21 cellular contexts compared by ENCODE assay signal in the genomic region with DNA sequence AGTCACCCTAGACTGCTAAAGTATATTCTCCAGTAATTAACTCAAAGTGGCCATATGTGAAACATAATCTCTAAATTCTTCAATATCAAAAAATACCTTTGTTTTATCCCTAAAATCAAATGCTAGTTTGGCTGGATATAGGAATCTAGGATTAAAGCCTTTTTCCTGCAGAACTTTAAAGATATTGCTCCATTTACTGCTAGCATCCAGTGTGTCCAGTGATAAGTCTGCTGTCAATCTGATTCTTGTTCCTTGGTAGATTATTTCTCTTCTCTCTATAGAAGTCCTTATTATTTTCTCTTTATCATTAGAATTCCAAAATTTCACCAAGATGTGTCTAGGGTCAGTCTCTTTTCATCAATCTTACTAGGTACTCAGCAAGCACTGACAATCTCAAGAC.
DNase-seq lines count a peak whose midpoint lies in the region; ATAC-seq, FAIRE-seq and TF ChIP-seq lines count a peak whose summit lies in the region.
"Had no signal": no experiment of that assay in that cellular context is flagged by ENCODE, and none has a peak within 500 bp of the region (broad histone marks: within the 10 kb centered on the region; RNA-seq: fewer than 3 reads in every experiment).

No MANE protein-coding gene starts in this region.

- H4K20me1 ChIP-seq in GM12878 (ENCODE audit: control insufficient read depth, insufficient read depth) = no peaks in the 10 kb centered on the region

- ATAC-seq in GM12878 = no peak
- ATAC-seq in HG02884 (IDR thresholded peaks at IDR 0.05; ENCODE audit: unreplicated experiment) = no peak
- ATAC-seq: T-cell had no signal

- no peaks in the 10 kb centered on the region for H3K36me3 ChIP-seq in GM12878 (ENCODE audit: control insufficient read depth in 2 of 2, insufficient read depth in 2 of 2, low read length in 1 of 2)

- BruUV-seq in GM12878 (replicated peaks; lab: Mats Ljungman, UMichigan) = no TSS peak

- H3K9me3 Mint-ChIP-seq in endothelial cell (ENCODE audit: unreplicated experiment) = peaks cover 6% of the 10 kb centered on the region

- no peaks in the 10 kb centered on the region for H3K27me3 ChIP-seq in GM12878 (replicated peaks in 1 of 2; ENCODE audit: control insufficient read depth in 2 of 2, insufficient read depth in 2 of 2, low read length in 1 of 2)

- POLR2A ChIA-PET in GM12878 (lab: Charles Lee) = no interaction called here

- no peak overlapping the region for H3K4me3 Mint-ChIP-seq in endothelial cell (ENCODE audit: unreplicated experiment)
- H3K4me3 Mint-ChIP-seq: T-cell had no signal

- TF ChIP-seq EP300 in GM12878 (IDR thresholded peaks at IDR 0.05; ENCODE audit: borderline replicate concordance in 1 of 2, control insufficient read depth in 1 of 2, low read depth in 2 of 2, low read length in 2 of 2) = no peak

- H3K27ac Mint-ChIP-seq in endothelial cell (ENCODE audit: unreplicated experiment) = no peak overlapping the region
- H3K27ac Mint-ChIP-seq: T-cell had no signal

- no peak overlapping the region for H3K27ac ChIP-seq in GM12878 (ENCODE audit: control insufficient read depth, insufficient read depth)
- H3K27ac ChIP-seq: C4-2B, KMS-11 had no signal

- H3K9ac ChIP-seq in GM12878 (ENCODE audit: control insufficient read depth, insufficient read depth, low read length) = no peak overlapping the region
- H3K9ac ChIP-seq: KMS-11, SK-N-SH had no signal

- H3K36me3 Mint-ChIP-seq in endothelial cell (ENCODE audit: low read depth, unreplicated experiment) = no peaks in the 10 kb centered on the region
- H3K36me3 Mint-ChIP-seq: T-cell had no signal

- H2AFZ ChIP-seq in GM12878 (ENCODE audit: control insufficient read depth, low read depth, low read length) = no peak overlapping the region

- no peaks in the 10 kb centered on the region for H3K4me1 Mint-ChIP-seq in endothelial cell (ENCODE audit: unreplicated experiment)
- H3K4me1 Mint-ChIP-seq: T-cell had no signal

- RAD21 ChIA-PET in GM12878 (lab: Charles Lee; ENCODE audit: unreplicated experiment) = no interaction called here

- FAIRE-seq in GM12878 (lab: Jason Lieb, UNC) = no peak
- FAIRE-seq: GM12891, H1, RCC 7860 had no signal

- CTCF ChIA-PET in GM12878 (lab: Yijun Ruan, JAX) = no interaction called here

- H3K4me3 ChIP-seq in GM12878 = no peak overlapping the region

- no peak overlapping the region for H3K4me2 ChIP-seq in GM12878 (ENCODE audit: control insufficient read depth, insufficient read depth)
- H3K4me2 ChIP-seq: KMS-11, SK-N-SH had no signal

- TF ChIP-seq POLR2A in GM12878 (IDR thresholded peaks at IDR 0.05; ENCODE audit: low read depth, low read length) = no peak

- no peaks in the 10 kb centered on the region for H3K9me3 ChIP-seq in GM12878 (replicated peaks; ENCODE audit: control insufficient read depth, insufficient read depth, low read length)

- in situ Hi-C loops in GM12878 (cut with MboI) = no loop called here

- no peak for TF ChIP-seq CTCF in GM12878 (IDR thresholded peaks at IDR 0.05 in 2 of 3, conservative IDR thresholded peaks at IDR 0.05 in 1 of 3; ENCODE audit: control insufficient read depth in 2 of 3, extremely low read depth in 1 of 3, insufficient read depth in 1 of 3, low read depth in 3 of 3, low read length in 3 of 3)
- no peak for TF ChIP-seq CTCF in endothelial cell (IDR thresholded peaks at IDR 0.05; ENCODE audit: unreplicated experiment)

- intact Hi-C loops in GM12878 (cut with micrococcal nuclease; ENCODE audit: unreplicated experiment) = no loop called here

- no peaks in the 10 kb centered on the region for H3K79me2 ChIP-seq in GM12878 (ENCODE audit: control insufficient read depth, insufficient read depth, low read length)

- TF ChIP-seq RAD21 in GM12878 (IDR thresholded peaks at IDR 0.05; ENCODE audit: insufficient read depth, low read depth, low read length) = no peak

- no peaks in the 10 kb centered on the region for H3K4me1 ChIP-seq in GM12878 (ENCODE audit: control insufficient read depth, insufficient read depth, low read length)

- H3K27me3 Mint-ChIP-seq in endothelial cell (ENCODE audit: unreplicated experiment) = peaks cover 3% of the 10 kb centered on the region
- H3K27me3 Mint-ChIP-seq: T-cell had no signal

- SMC1A ChIA-PET in GM12878 (lab: Charles Lee; ENCODE audit: uncharacterized antibody, unreplicated experiment) = no interaction called here

- DNase-seq in NCI-H1417 (lab: John Stamatoyannopoulos, UW) (peak in 2 of 3 experiments; percentile 20), NCI-H1417 treated with DMSO at 0.1 percent for 48 hours (lab: John Stamatoyannopoulos, UW) (no peak), DMS153 treated with DMSO at 0.1 percent for 48 hours (lab: John Stamatoyannopoulos, UW; ENCODE audit: unreplicated experiment) (peak; percentile 13), NCI-H748 (lab: John Stamatoyannopoulos, UW; ENCODE audit: unreplicated experiment) (peak; percentile 44), GM12878 (ENCODE audit: low read depth, low spot score) (no peak), endothelial cell (ENCODE audit: low spot score) (no peak)
- DNase-seq: GDM1, NCI-H1048, NCI-H2029, NCI-H345, NCI-H526 treated with DMSO at 0.1 percent for 48 hours, Right ventricle myocardium superior, SK-N-SH, T-cell, T-helper 9 cell had no signal

TF ChIP-seq in GM12878, 131 proteins besides CTCF, POLR2A, EP300 and RAD21:
- 0 out of 2 replicates have a peak, but pooled peaks have one; percentile 65 for TF ChIP-seq CBX5 (IDR thresholded peaks at IDR 0.05; ENCODE audit: low read depth)
- TF ChIP-seq YBX1 (IDR thresholded peaks at IDR 0.05) = no peak
- TF ChIP-seq ZNF384 (IDR thresholded peaks at IDR 0.05; ENCODE audit: borderline replicate concordance, low read depth, low read length) = no peak
- TF ChIP-seq, protein P1, sequence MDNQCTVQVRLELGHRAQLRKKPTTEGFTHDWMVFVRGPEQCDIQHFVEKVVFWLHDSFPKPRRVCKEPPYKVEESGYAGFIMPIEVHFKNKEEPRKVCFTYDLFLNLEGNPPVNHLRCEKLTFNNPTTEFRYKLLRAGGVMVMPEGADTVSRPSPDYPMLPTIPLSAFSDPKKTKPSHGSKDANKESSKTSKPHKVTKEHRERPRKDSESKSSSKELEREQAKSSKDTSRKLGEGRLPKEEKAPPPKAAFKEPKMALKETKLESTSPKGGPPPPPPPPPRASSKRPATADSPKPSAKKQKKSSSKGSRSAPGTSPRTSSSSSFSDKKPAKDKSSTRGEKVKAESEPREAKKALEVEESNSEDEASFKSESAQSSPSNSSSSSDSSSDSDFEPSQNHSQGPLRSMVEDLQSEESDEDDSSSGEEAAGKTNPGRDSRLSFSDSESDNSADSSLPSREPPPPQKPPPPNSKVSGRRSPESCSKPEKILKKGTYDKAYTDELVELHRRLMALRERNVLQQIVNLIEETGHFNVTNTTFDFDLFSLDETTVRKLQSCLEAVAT (IDR thresholded peaks at IDR 0.05) = no peak
- no peak for TF ChIP-seq BACH1 (IDR thresholded peaks at IDR 0.05; ENCODE audit: borderline replicate concordance)
- no peak for TF ChIP-seq BRCA1 (IDR thresholded peaks at IDR 0.05; ENCODE audit: low read depth, low read length)

Comparison
In these comparisons a context has a peak if more than half of its experiments do, and no peak if none do; other contexts are left out.
1. DNase-seq: peak in NCI-H1417 (2 of 3), DMS153 treated with DMSO at 0.1 percent for 48 hours (single experiment) and NCI-H748 (single experiment); none in NCI-H1417 treated with DMSO at 0.1 percent for 48 hours (single experiment), GM12878 (single experiment) and endothelial cell (single experiment).